In genomic region chr1:197736689-197737088, GRCh38 we compare ENCODE assay signal across 19 cellular contexts. TPM values are rescaled to one million over a fixed set of nuclear protein-coding genes. Genes with fewer than 3 reads are reported as not detected.
DNase-seq lines count a peak whose midpoint lies in the region; TF ChIP-seq lines count a peak whose summit lies in the region.
"Had no signal": no experiment of that assay in that cellular context is flagged by ENCODE, and none has a peak within 500 bp of the region (broad histone marks: within the 10 kb centered on the region; RNA-seq: fewer than 3 reads in every experiment).

No MANE protein-coding gene starts in this region.

- TF ChIP-seq CTCF in AG10803 (conservative IDR thresholded peaks at IDR 0.05; ENCODE audit: low read length) (no peak), testis (IDR thresholded peaks at IDR 0.05) (no peak)

- no peaks in the 10 kb centered on the region for H3K27me3 ChIP-seq in testis
- H3K27me3 ChIP-seq: right atrium auricular region, upper lobe of left lung had no signal

- in situ Hi-C loops in T47D (cut with HindIII; ENCODE audit: low pct_unique_long_range_greater_than_20kb, low sequenced_read_pairs), result no loop called here

- intact Hi-C loops in testis (cut with DNase I; ENCODE audit: low total_unique reads), result no loop called here

- 80 to 85% methylated on average over 1 of the region's 1 CpG for WGBS in testis, 2 donors

- no peak overlapping the region for H3K4me3 ChIP-seq in AG10803 (ENCODE audit: low read length)
- H3K4me3 ChIP-seq in testis, result no peak overlapping the region
- H3K4me3 ChIP-seq: GM23338, right atrium auricular region, upper lobe of left lung had no signal

- DNase-seq in AG10803 (ENCODE audit: low read depth) (peak; percentile 93), HPDE6-E6E7 (ENCODE audit: extremely low spot score) (peak; percentile 52), T47D (ENCODE audit: low read depth in 1 of 2, low spot score in 1 of 2) (peak; percentile 28 to 48), iris pigment epithelial cell (ENCODE audit: low read depth) (peak; percentile 67), testis (no peak), NCI-H1417 treated with DMSO at 0.1 percent for 48 hours (lab: John Stamatoyannopoulos, UW) (no peak), retina (no peak)
- no peak for DNase-seq in stimulated activated CD4-positive, alpha-beta T cell treated with anti-CD3 and anti-CD28 coated beads, Interleukin-15, amount 100 ng/mL, for 24 hours
- DNase-seq: activated CD4-positive, alpha-beta T cell treated with anti-CD3 and anti-CD28 coated beads, Interleukin-2, amount 50 U/mL, for 4 hours; anterior cingulate cortex; C1 segment of cervical spinal cord; NCI-H187 treated with DMSO at 0.1 percent for 48 hours; NCI-H526 treated with DMSO at 0.1 percent for 48 hours; RPMI8226; stimulated activated CD4-positive, alpha-beta T cell treated with anti-CD3 and anti-CD28 coated beads, Interleukin-2, amount 100 ng/mL, for 48 hours; upper lobe of left lung had no signal

- TF ChIP-seq POLR2A in testis (IDR thresholded peaks at IDR 0.05), result no peak

- no peaks in the 10 kb centered on the region for H3K36me3 ChIP-seq in testis (ENCODE audit: low read depth, missing control alignments)
- H3K36me3 ChIP-seq: right atrium auricular region, upper lobe of left lung had no signal

- H3K4me1 ChIP-seq in testis, result no peaks in the 10 kb centered on the region

- no peak overlapping the region for H3K27ac ChIP-seq in testis
- H3K27ac ChIP-seq: KMS-11, right atrium auricular region, upper lobe of left lung had no signal

- H3K9me3 ChIP-seq in testis, result no peaks in the 10 kb centered on the region
- H3K9me3 ChIP-seq: right atrium auricular region, upper lobe of left lung had no signal

RNA-seq across cellular contexts. Expression of gene DENND1B, which starts 38.6 kb away (rescaled TPM):
- total RNA-seq in testis, result 10 to 100 TPM; 11.6 TPM
- polyA plus RNA-seq in testis (ENCODE audit: insufficient read depth, low read depth, low replicate concordance), result 7.2 TPM

Comparison
In these comparisons a context has a peak if more than half of its experiments do, and no peak if none do; other contexts are left out.
1. DNase-seq: peak in AG10803 (single experiment), HPDE6-E6E7 (single experiment), T47D (2 of 2) and iris pigment epithelial cell (single experiment); none in testis (single experiment), NCI-H1417 treated with DMSO at 0.1 percent for 48 hours (single experiment), stimulated activated CD4-positive, alpha-beta T cell treated with anti-CD3 and anti-CD28 coated beads, Interleukin-15, amount 100 ng/mL, for 24 hours (single experiment) and retina (single experiment).